11 cellular contexts compared by ENCODE assay signal in the genomic region with DNA sequence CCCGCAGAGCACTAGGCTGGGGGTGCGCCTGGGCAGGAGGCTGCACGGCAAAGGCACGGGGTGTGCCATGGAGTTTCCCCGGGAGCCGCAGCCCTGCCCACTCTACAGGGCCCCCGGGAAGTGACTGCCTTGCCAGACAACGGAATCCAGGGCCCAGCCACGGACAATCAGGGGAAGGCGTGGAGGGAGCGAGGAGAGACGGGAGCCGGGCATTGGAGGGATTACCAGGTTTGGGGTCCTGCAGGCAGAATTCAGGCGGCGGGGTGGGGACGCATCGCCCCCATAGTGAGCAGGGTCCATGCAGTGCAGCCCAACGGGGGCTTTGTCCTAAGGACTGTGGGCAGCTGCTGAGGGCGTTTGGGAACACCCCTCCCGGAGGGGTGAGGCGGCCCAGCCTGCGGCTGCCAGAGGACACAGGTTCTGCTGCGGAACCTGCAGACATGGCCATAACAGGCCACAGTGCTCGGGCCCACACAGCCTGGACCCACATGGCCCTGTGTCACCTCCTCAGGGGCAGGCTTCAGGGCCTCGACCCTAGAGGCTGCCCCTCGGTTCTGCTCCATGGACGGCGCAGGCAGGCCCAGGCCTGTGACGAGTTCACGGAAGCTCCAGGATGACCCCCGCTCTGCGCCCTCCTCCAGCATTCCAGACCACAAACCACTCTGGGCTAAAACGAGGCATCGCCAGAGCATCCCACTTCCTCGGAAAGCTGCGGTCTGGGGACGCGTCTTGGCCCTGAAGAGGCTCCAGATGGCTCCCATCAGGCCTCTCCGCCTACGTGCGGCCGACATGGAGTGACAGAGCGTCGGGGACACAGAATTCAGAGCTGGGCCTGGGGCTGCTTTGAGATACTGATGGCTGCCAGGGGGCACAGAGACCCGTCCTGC. TPM values are rescaled to one million over a fixed set of nuclear protein-coding genes. Genes with fewer than 3 reads are reported as not detected.
DNase-seq lines count a peak whose midpoint lies in the region; ATAC-seq and TF ChIP-seq lines count a peak whose summit lies in the region.
"Had no signal": no experiment of that assay in that cellular context is flagged by ENCODE, and none has a peak within 500 bp of the region (broad histone marks: within the 10 kb centered on the region; RNA-seq: fewer than 3 reads in every experiment).

No MANE protein-coding gene starts in this region.

- BruUV-seq in mammary epithelial cell (replicated peaks; lab: Mats Ljungman, UMichigan) = no TSS peak

- no peaks in the 10 kb centered on the region for H3K79me2 ChIP-seq in mammary epithelial cell (ENCODE audit: insufficient read depth, low read length)

- DNase-seq in EH (ENCODE audit: low read depth) (peak; percentile 91), mammary epithelial cell (no peak), right atrium auricular region (ENCODE audit: low spot score) (peak; percentile 63), gastrocnemius medialis (no peak), C1 segment of cervical spinal cord (lab: John Stamatoyannopoulos, UW) (no peak)

- no peak for TF ChIP-seq CTCF in mammary epithelial cell (conservative IDR thresholded peaks at IDR 0.05 in 1 of 2, IDR thresholded peaks at IDR 0.05 in 1 of 2; ENCODE audit: extremely low read depth in 1 of 2, insufficient read depth in 1 of 2, low read depth in 1 of 2, low read length in 2 of 2)
- no peak for TF ChIP-seq CTCF in right atrium auricular region (IDR thresholded peaks at IDR 0.05)
- TF ChIP-seq CTCF in gastrocnemius medialis (IDR thresholded peaks at IDR 0.05 in 4 of 5, conservative IDR thresholded peaks at IDR 0.05 in 1 of 5) = no peak

- 56% methylated on average over 29 of the region's 45 CpGs for WGBS in mammary epithelial cell (ENCODE audit: low coverage, missing lambda C conversion rate)

- dilution Hi-C loops in mammary epithelial cell (cut with HindIII; ENCODE audit: low sequenced_read_pairs) = no loop called here

- H3K4me2 ChIP-seq in mammary epithelial cell (ENCODE audit: insufficient read depth, low read depth, low read length) = no peak overlapping the region

- no peaks in the 10 kb centered on the region for H3K36me3 ChIP-seq in mammary epithelial cell (ENCODE audit: insufficient read depth, low read length)
- H3K36me3 ChIP-seq in right atrium auricular region = no peaks in the 10 kb centered on the region
- H3K36me3 ChIP-seq in gastrocnemius medialis = no peaks in the 10 kb centered on the region
- H3K36me3 ChIP-seq: adrenal gland, neutrophil had no signal

- in situ Hi-C loops in mammary epithelial cell (cut with MboI; ENCODE audit: low sequenced_read_pairs in 2 of 2) = no loop called here
- in situ Hi-C loops in gastrocnemius medialis (cut with MboI; ENCODE audit: low sequenced_read_pairs in 4 of 4) = no loop called here

- H3K4me1 ChIP-seq in mammary epithelial cell (ENCODE audit: insufficient read depth, low read length) (peaks cover 11% of the 10 kb centered on the region), right atrium auricular region (peaks cover 0 to 35% of the 10 kb centered on the region in 2 donors), gastrocnemius medialis (no peaks in the 10 kb centered on the region)

- no peak overlapping the region for H3K4me3 ChIP-seq in mammary epithelial cell (replicated peaks in 1 of 3; ENCODE audit: insufficient read depth in 1 of 3, low read depth in 2 of 3, low read length in 3 of 3)
- no peak overlapping the region for H3K4me3 ChIP-seq in right atrium auricular region
- H3K4me3 ChIP-seq in gastrocnemius medialis = no peak overlapping the region
- H3K4me3 ChIP-seq: adrenal gland had no signal

- no peaks in the 10 kb centered on the region for H3K9me3 ChIP-seq in mammary epithelial cell (replicated peaks; ENCODE audit: insufficient read depth, low read length)
- H3K9me3 ChIP-seq in right atrium auricular region = no peaks in the 10 kb centered on the region
- no peaks in the 10 kb centered on the region for H3K9me3 ChIP-seq in gastrocnemius medialis
- H3K9me3 ChIP-seq: adrenal gland, neutrophil had no signal

- H2AFZ ChIP-seq in mammary epithelial cell (ENCODE audit: low read depth, low read length) = peak overlapping the region; percentile 37

- no peak overlapping the region for H3K27ac ChIP-seq in mammary epithelial cell (ENCODE audit: insufficient read depth, low read depth, low read length)
- H3K27ac ChIP-seq in right atrium auricular region = peak overlapping the region; percentile 43 to 67
- H3K27ac ChIP-seq in gastrocnemius medialis = peak overlapping the region; percentile 10 to 57 (median 24)
- H3K27ac ChIP-seq: C4-2B, neutrophil had no signal

- H4K20me1 ChIP-seq in mammary epithelial cell (ENCODE audit: insufficient read depth, low read length) = no peaks in the 10 kb centered on the region

- H3K27me3 ChIP-seq in mammary epithelial cell (ENCODE audit: insufficient read depth, low read length) = no peaks in the 10 kb centered on the region
- H3K27me3 ChIP-seq in right atrium auricular region = no peaks in the 10 kb centered on the region
- H3K27me3 ChIP-seq in gastrocnemius medialis = peaks cover 0 to 3% (median 0%) of the 10 kb centered on the region in 3 donors
- H3K27me3 ChIP-seq: adrenal gland, neutrophil had no signal

- CTCF ChIA-PET in mammary epithelial cell (lab: Charles Lee; ENCODE audit: low non-redundant PET) = no interaction called here

- ATAC-seq in gastrocnemius medialis = peak; percentile 24 to 30
- no peak for ATAC-seq in HG02840 (IDR thresholded peaks at IDR 0.05; ENCODE audit: low FRiP score, unreplicated experiment)
- ATAC-seq in HG02798 (IDR thresholded peaks at IDR 0.05; ENCODE audit: poor library complexity, unreplicated experiment) = no peak
- no peak for ATAC-seq in HG03521 (IDR thresholded peaks at IDR 0.05; ENCODE audit: unreplicated experiment)

- intact Hi-C loops in mammary epithelial cell (cut with micrococcal nuclease) = no loop called here
- intact Hi-C loops in gastrocnemius medialis (cut with DNase I; ENCODE audit: low total_unique reads) = no loop called here

- H3K9ac ChIP-seq in mammary epithelial cell (ENCODE audit: insufficient read depth, low read length) = no peak overlapping the region

- TF ChIP-seq POLR2A in gastrocnemius medialis (IDR thresholded peaks at IDR 0.05) = no peak

RNA-seq across cellular contexts. Expression of gene COL6A1, which starts 54.5 kb away (rescaled TPM):
- total RNA-seq in mammary epithelial cell (100 to 1,000 TPM in 1 of 2 donors, 1 to 10 TPM in 1; 9.1 to 156 TPM), right atrium auricular region (100 to 1,000 TPM; 201 to 278 TPM), gastrocnemius medialis (10 to 100 TPM; 50.5 to 97.8 (median 73.3) TPM)
- polyA plus RNA-seq in mammary epithelial cell = 12.0 TPM
- polyA minus RNA-seq in mammary epithelial cell = 4.4 TPM

Comparison
In these comparisons a context has a peak if more than half of its experiments do, and no peak if none do; other contexts are left out.
1. DNase-seq: peak in EH (single experiment) and right atrium auricular region (single experiment); none in mammary epithelial cell (single experiment), gastrocnemius medialis (0 of 2) and C1 segment of cervical spinal cord (0 of 14).
2. ATAC-seq: peak in gastrocnemius medialis (2 of 2); none in HG02840 (single experiment), HG02798 (single experiment) and HG03521 (single experiment).